In genomic region chr9:89015330-89015729, GRCh38 we compare ENCODE assay signal across 19 cellular contexts.
"Had no signal": no experiment of that assay in that cellular context is flagged by ENCODE, and none has a peak within 500 bp of the region (broad histone marks: within the 10 kb centered on the region; RNA-seq: fewer than 3 reads in every experiment).

No MANE protein-coding gene starts in this region.

- H3K9ac ChIP-seq: SK-N-SH had no signal

- H3K4me2 ChIP-seq: SK-N-SH had no signal

- H3K9me3 ChIP-seq: SK-N-SH had no signal

- DNase-seq: KBM-7, MM.1S, NCI-H1092 treated with DMSO at 0.1 percent for 48 hours, NCI-H1436, NCI-H187, NCI-H2029, NCI-H2081 treated with DMSO at 0.1 percent for 48 hours, NCI-H2171, NCI-H226, NCI-H446, NCI-H510A, NCI-H524 treated with DMSO at 0.1 percent for 48 hours, NCI-H69, NCI-H774, SHP77, SK-N-SH had no signal

- H3K27ac ChIP-seq: HL-60, RWPE1 had no signal

- ATAC-seq: Panc1 had no signal
